Comparison of ENCODE assay signal across 17 cellular contexts in the genomic region with DNA sequence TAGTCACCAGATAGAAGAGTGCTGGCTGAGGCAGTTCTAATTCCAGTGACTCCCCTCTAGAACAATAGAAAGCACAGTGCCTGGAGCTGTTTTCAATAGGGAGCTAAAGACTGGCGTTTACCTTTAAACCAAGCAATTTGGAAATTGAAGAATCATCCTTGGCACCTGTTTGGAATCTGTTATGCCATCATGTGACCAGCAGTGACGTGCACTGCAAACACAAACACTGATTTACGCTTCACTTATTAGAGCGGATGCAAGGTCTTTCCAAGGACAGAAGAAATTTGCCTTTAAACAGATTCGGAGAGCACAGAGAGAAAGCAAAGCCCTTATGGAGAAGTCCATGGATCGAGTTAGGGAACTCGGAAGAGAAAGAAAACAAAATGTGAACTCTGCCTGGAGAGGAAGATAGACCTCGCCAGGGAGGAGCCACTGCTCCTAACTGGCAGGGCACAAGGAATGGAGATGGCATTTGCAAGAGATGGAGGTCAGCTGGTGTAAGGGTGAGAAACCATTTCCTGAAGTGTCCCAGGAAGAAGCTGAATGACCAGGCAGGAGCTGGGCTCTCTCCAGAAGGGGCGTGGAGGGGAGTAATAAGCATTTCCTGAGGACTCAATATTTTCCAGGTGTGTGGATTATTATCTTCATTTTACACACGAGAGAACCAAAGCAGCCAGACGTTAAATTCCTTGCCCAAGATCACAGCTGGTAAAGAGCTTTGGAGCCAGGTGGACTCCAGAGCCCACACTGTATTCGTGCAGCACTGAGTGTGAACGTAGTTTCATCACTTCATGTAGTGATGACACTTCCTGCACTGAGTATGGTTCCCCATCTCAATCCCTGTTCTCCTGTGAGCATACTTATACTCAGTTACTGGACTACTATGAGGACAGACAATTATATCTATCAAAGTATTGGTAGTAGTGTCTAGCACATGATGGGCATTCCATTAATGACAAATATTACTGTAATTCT.
DNase-seq lines count a peak whose midpoint lies in the region; ATAC-seq, FAIRE-seq and TF ChIP-seq lines count a peak whose summit lies in the region.
"Had no signal": no experiment of that assay in that cellular context is flagged by ENCODE, and none has a peak within 500 bp of the region (broad histone marks: within the 10 kb centered on the region; RNA-seq: fewer than 3 reads in every experiment).

No MANE protein-coding gene starts in this region.

- H3K9me3 Mint-ChIP-seq in CD4-positive, alpha-beta memory T cell = no peaks in the 10 kb centered on the region
- H3K9me3 Mint-ChIP-seq in activated T-helper 2 cell treated with anti-CD3 and anti-CD28 coated beads, Interferon-gamma antibody, Interleukin-2, Interleukin-4, amounts not matched to agents 10 μg/mL and 5 μg/mL and 100 μg/mL, durations not matched to agents 14 hours and 24 hours and 36 hours = no peaks in the 10 kb centered on the region
- H3K9me3 Mint-ChIP-seq in activated naive CD4-positive, alpha-beta T cell treated with anti-CD3 and anti-CD28 coated beads, Interleukin-2, amount 10 ng/mL, durations not matched to agents 7 days and 5 days = peaks cover 9% of the 10 kb centered on the region
- H3K9me3 Mint-ChIP-seq: stimulated activated naive CD8-positive, alpha-beta T cell treated with anti-CD3 and anti-CD28 coated beads, Interleukin-15, amount 100 ng/mL, for 72 hours had no signal

- ATAC-seq in IMR-90 (ENCODE audit: low read depth) = no peak
- ATAC-seq: pancreas; stimulated activated naive CD8-positive, alpha-beta T cell treated with anti-CD3 and anti-CD28 coated beads, Interleukin-15, amount 100 ng/mL, for 72 hours had no signal

- peak overlapping the region; percentile 58 for H2BK120ac ChIP-seq in IMR-90 (ENCODE audit: low read depth, low read length)

- H2BK5ac ChIP-seq in IMR-90 (ENCODE audit: low read depth, low read length, poor library complexity, severe bottlenecking) = no peak overlapping the region

- no peaks in the 10 kb centered on the region for H4K20me1 ChIP-seq in IMR-90 (ENCODE audit: insufficient read depth, low read length)

- H3K36me3 Mint-ChIP-seq in CD4-positive, alpha-beta memory T cell = peaks cover 0 to 2% of the 10 kb centered on the region in 2 donors
- no peaks in the 10 kb centered on the region for H3K36me3 Mint-ChIP-seq in activated T-helper 2 cell treated with anti-CD3 and anti-CD28 coated beads, Interferon-gamma antibody, Interleukin-2, Interleukin-4, amounts not matched to agents 10 μg/mL and 5 μg/mL and 100 μg/mL, durations not matched to agents 14 hours and 24 hours and 36 hours (ENCODE audit: low read depth)
- peaks cover 15% of the 10 kb centered on the region for H3K36me3 Mint-ChIP-seq in activated naive CD4-positive, alpha-beta T cell treated with anti-CD3 and anti-CD28 coated beads, Interleukin-2, amount 10 ng/mL, durations not matched to agents 7 days and 5 days

- peak overlapping the region; percentile 49; the same call in 1 of the 2 replicates for H3K4ac ChIP-seq in IMR-90 (ENCODE audit: low read depth, low read length)

- CTCF ChIA-PET in CD4-positive, alpha-beta memory T cell (lab: Charles Lee; ENCODE audit: partially characterized antibody) = no interaction called here
- CTCF ChIA-PET in IMR-90 (lab: Yijun Ruan, JAX) = no interaction called here
- CTCF ChIA-PET in activated naive CD4-positive, alpha-beta T cell treated with anti-CD3 and anti-CD28 coated beads, Interleukin-2, amount 10 ng/mL, durations not matched to agents 7 days and 5 days (lab: Charles Lee) = no interaction called here

- H3K27ac ChIP-seq in CD4-positive, alpha-beta memory T cell (ENCODE audit: low read depth, low read length) = no peak overlapping the region
- H3K27ac ChIP-seq in IMR-90 (ENCODE audit: insufficient read depth, low read length) = no peak overlapping the region
- peak overlapping the region; percentile 71 for H3K27ac ChIP-seq in neutrophil
- H3K27ac ChIP-seq: gastrocnemius medialis, pancreas had no signal

- FAIRE-seq in bronchial epithelial cell (lab: Jason Lieb, UNC) = peak; percentile 7
- FAIRE-seq: GM12892, pancreas had no signal

- peak overlapping the region; percentile 60; the same call in 1 of the 2 replicates for H3K14ac ChIP-seq in IMR-90 (replicated peaks; ENCODE audit: low read depth, low read length)

- peak overlapping the region; percentile 85; the same call in 1 of the 3 replicates for H2BK15ac ChIP-seq in IMR-90 (ENCODE audit: low read depth, low read length)

- H3K36me3 ChIP-seq in CD4-positive, alpha-beta memory T cell (ENCODE audit: insufficient read depth, low read length) = no peaks in the 10 kb centered on the region
- H3K36me3 ChIP-seq in IMR-90 (ENCODE audit: control insufficient read depth, insufficient read depth, low read length) = no peaks in the 10 kb centered on the region
- H3K36me3 ChIP-seq in bronchial epithelial cell (ENCODE audit: control insufficient read depth, insufficient read depth, low read length) = no peaks in the 10 kb centered on the region
- no peaks in the 10 kb centered on the region for H3K36me3 ChIP-seq in neutrophil
- H3K36me3 ChIP-seq: gastrocnemius medialis, pancreas, Peyer's patch had no signal

- POLR2A ChIA-PET in CD4-positive, alpha-beta memory T cell (lab: Charles Lee; ENCODE audit: partially characterized antibody) = interaction anchor here (3.8 kb wide), 1 partner anchor 197 kb away, joined by 34 read pairs; the partner anchor contains the start of gene VIM
- POLR2A ChIA-PET in IMR-90 (lab: Charles Lee; ENCODE audit: unreplicated experiment) = no interaction called here

- peak overlapping the region in 6 of 7 donors; percentile 52 to 95 (median 87) for H3K27ac Mint-ChIP-seq in CD4-positive, alpha-beta memory T cell
- no peak overlapping the region for H3K27ac Mint-ChIP-seq in activated T-helper 2 cell treated with anti-CD3 and anti-CD28 coated beads, Interferon-gamma antibody, Interleukin-2, Interleukin-4, amounts not matched to agents 10 μg/mL and 5 μg/mL and 100 μg/mL, durations not matched to agents 14 hours and 24 hours and 36 hours
- H3K27ac Mint-ChIP-seq in activated naive CD4-positive, alpha-beta T cell treated with anti-CD3 and anti-CD28 coated beads, Interleukin-2, amount 10 ng/mL, durations not matched to agents 7 days and 5 days = no peak overlapping the region

- H3K4me3 Mint-ChIP-seq in CD4-positive, alpha-beta memory T cell = peak overlapping the region in 1 of 8 donors; percentile 17
- no peak overlapping the region for H3K4me3 Mint-ChIP-seq in activated T-helper 2 cell treated with anti-CD3 and anti-CD28 coated beads, Interferon-gamma antibody, Interleukin-2, Interleukin-4, amounts not matched to agents 10 μg/mL and 5 μg/mL and 100 μg/mL, durations not matched to agents 14 hours and 24 hours and 36 hours (ENCODE audit: low read depth)
- no peak overlapping the region for H3K4me3 Mint-ChIP-seq in activated naive CD4-positive, alpha-beta T cell treated with anti-CD3 and anti-CD28 coated beads, Interleukin-2, amount 10 ng/mL, durations not matched to agents 7 days and 5 days
- H3K4me3 Mint-ChIP-seq: stimulated activated naive CD8-positive, alpha-beta T cell treated with anti-CD3 and anti-CD28 coated beads, Interleukin-15, amount 100 ng/mL, for 72 hours had no signal

- TF ChIP-seq POLR2A in IMR-90 (IDR thresholded peaks at IDR 0.05; ENCODE audit: low read depth, low read length) = no peak

- H2AK9ac ChIP-seq in IMR-90 (replicated peaks; ENCODE audit: low read depth, low read length, poor library complexity) = no peak overlapping the region

- no peak overlapping the region for H3K4me3 ChIP-seq in CD4-positive, alpha-beta memory T cell (ENCODE audit: low read length in 2 of 2)
- H3K4me3 ChIP-seq in IMR-90 (ENCODE audit: insufficient read depth, low read depth, low read length) (no peak overlapping the region), bronchial epithelial cell (ENCODE audit: low read depth, low read length) (no peak overlapping the region), neutrophil (ENCODE audit: low read depth in 1 of 2, low read length in 1 of 2) (peak overlapping the region; percentile 25 to 37)
- H3K4me3 ChIP-seq: pancreas, Peyer's patch had no signal

- H3K4me1 ChIP-seq in CD4-positive, alpha-beta memory T cell (ENCODE audit: insufficient read depth, low read length) = peaks cover 67% of the 10 kb centered on the region
- peaks cover 7% of the 10 kb centered on the region for H3K4me1 ChIP-seq in IMR-90 (ENCODE audit: control insufficient read depth, insufficient read depth, low read length)
- peaks cover 58 to 62% of the 10 kb centered on the region in 2 experiments for H3K4me1 ChIP-seq in neutrophil (ENCODE audit: control insufficient read depth in 1 of 2, insufficient read depth in 1 of 2, low read depth in 1 of 2, low read length in 1 of 2)

- H3K79me1 ChIP-seq in IMR-90 (ENCODE audit: low read depth in 1 of 2, low read length in 2 of 2) = no peaks in the 10 kb centered on the region

- no peaks in the 10 kb centered on the region for H3K27me3 ChIP-seq in CD4-positive, alpha-beta memory T cell (ENCODE audit: insufficient read depth, low read length)
- H3K27me3 ChIP-seq in IMR-90 (ENCODE audit: control insufficient read depth, insufficient read depth, low read length) = no peaks in the 10 kb centered on the region
- H3K27me3 ChIP-seq in bronchial epithelial cell (ENCODE audit: control insufficient read depth, insufficient read depth, low read length) = no peaks in the 10 kb centered on the region
- H3K27me3 ChIP-seq in neutrophil = no peaks in the 10 kb centered on the region
- H3K27me3 ChIP-seq: gastrocnemius medialis, pancreas, Peyer's patch had no signal

- H2AFZ ChIP-seq in IMR-90 (replicated peaks; ENCODE audit: low read length, poor library complexity) = no peak overlapping the region

- no peak overlapping the region for H3K4me2 ChIP-seq in IMR-90 (ENCODE audit: low read depth, low read length)

- H3K27me3 Mint-ChIP-seq in CD4-positive, alpha-beta memory T cell = no peaks in the 10 kb centered on the region
- H3K27me3 Mint-ChIP-seq in activated T-helper 2 cell treated with anti-CD3 and anti-CD28 coated beads, Interferon-gamma antibody, Interleukin-2, Interleukin-4, amounts not matched to agents 10 μg/mL and 5 μg/mL and 100 μg/mL, durations not matched to agents 14 hours and 24 hours and 36 hours (ENCODE audit: low read depth) = peaks cover 17% of the 10 kb centered on the region
- no peaks in the 10 kb centered on the region for H3K27me3 Mint-ChIP-seq in activated naive CD4-positive, alpha-beta T cell treated with anti-CD3 and anti-CD28 coated beads, Interleukin-2, amount 10 ng/mL, durations not matched to agents 7 days and 5 days
- H3K27me3 Mint-ChIP-seq: stimulated activated naive CD8-positive, alpha-beta T cell treated with anti-CD3 and anti-CD28 coated beads, Interleukin-15, amount 100 ng/mL, for 72 hours had no signal

- no peak for TF ChIP-seq CTCF in IMR-90 (conservative IDR thresholded peaks at IDR 0.05; ENCODE audit: low read depth, low read length)
- no peak for TF ChIP-seq CTCF in bronchial epithelial cell (IDR thresholded peaks at IDR 0.05; ENCODE audit: insufficient read depth, low read length, severe bottlenecking)
- TF ChIP-seq CTCF in neutrophil (IDR thresholded peaks at IDR 0.05) = no peak

- peaks cover 41 to 74% (median 59%) of the 10 kb centered on the region in 4 donors for H3K4me1 Mint-ChIP-seq in CD4-positive, alpha-beta memory T cell
- H3K4me1 Mint-ChIP-seq in activated T-helper 2 cell treated with anti-CD3 and anti-CD28 coated beads, Interferon-gamma antibody, Interleukin-2, Interleukin-4, amounts not matched to agents 10 μg/mL and 5 μg/mL and 100 μg/mL, durations not matched to agents 14 hours and 24 hours and 36 hours (ENCODE audit: low read depth) = peaks cover 58% of the 10 kb centered on the region
- peaks cover 77% of the 10 kb centered on the region for H3K4me1 Mint-ChIP-seq in activated naive CD4-positive, alpha-beta T cell treated with anti-CD3 and anti-CD28 coated beads, Interleukin-2, amount 10 ng/mL, durations not matched to agents 7 days and 5 days

- intact Hi-C loops in CD4-positive, alpha-beta memory T cell (cut with micrococcal nuclease) = no loop called here
- intact Hi-C loops in IMR-90 (cut with micrococcal nuclease) = no loop called here
- intact Hi-C loops in activated T-helper 2 cell treated with anti-CD3 and anti-CD28 coated beads, Interferon-gamma antibody, Interleukin-2, Interleukin-4, amounts not matched to agents 10 μg/mL and 5 μg/mL and 100 μg/mL, durations not matched to agents 14 hours and 24 hours and 36 hours (cut with micrococcal nuclease) = no loop called here

- WGBS in IMR-90 (ENCODE audit: extremely low coverage in 2 of 2, insufficient read length in 1 of 2), 2 experiments = 87% methylated on average over 7 of the region's 13 CpGs; no CpG with 5 or more reads in 1 of the 2 experiments

- peak overlapping the region; percentile 32; the same call in 1 of the 2 replicates for H2BK20ac ChIP-seq in IMR-90 (ENCODE audit: low read depth, low read length)

- no peak overlapping the region for H4K5ac ChIP-seq in IMR-90 (ENCODE audit: low read depth, low read length)

- H4K91ac ChIP-seq in IMR-90 (ENCODE audit: insufficient read depth, low read depth, low read length) = no peak overlapping the region

- H3K18ac ChIP-seq in IMR-90 (ENCODE audit: low read depth, low read length) = no peak overlapping the region

- peak overlapping the region; percentile 83 for H2AK5ac ChIP-seq in IMR-90 (ENCODE audit: low read depth, low read length)

- dilution Hi-C loops in IMR-90 (cut with HindIII; ENCODE audit: low sequenced_read_pairs, unreplicated experiment) = no loop called here

- in situ Hi-C loops in IMR-90 (cut with MboI; ENCODE audit: low sequenced_read_pairs) = no loop called here

- no peaks in the 10 kb centered on the region for H3K9me3 ChIP-seq in CD4-positive, alpha-beta memory T cell (ENCODE audit: control insufficient read depth in 1 of 2, low read length in 2 of 2)
- H3K9me3 ChIP-seq in IMR-90 (ENCODE audit: control insufficient read depth, insufficient read depth, low read length) = no peaks in the 10 kb centered on the region
- H3K9me3 ChIP-seq in neutrophil = no peaks in the 10 kb centered on the region
- H3K9me3 ChIP-seq: gastrocnemius medialis, pancreas, Peyer's patch had no signal

- no peak overlapping the region for H3K9ac ChIP-seq in IMR-90 (ENCODE audit: low read depth, low read length)

- H3K23ac ChIP-seq in IMR-90 (ENCODE audit: low read depth, low read length) = no peak overlapping the region

- no peaks in the 10 kb centered on the region for H3K9me1 ChIP-seq in IMR-90 (ENCODE audit: insufficient read depth, low read length)

- H3K56ac ChIP-seq in IMR-90 (ENCODE audit: extremely low read depth, insufficient read depth, low read length) = no peak overlapping the region

- BruUV-seq in IMR-90 (replicated peaks; lab: Mats Ljungman, UMichigan) = no TSS peak

- H4K8ac ChIP-seq in IMR-90 (ENCODE audit: low read depth in 2 of 2, low read length in 2 of 2) = peak overlapping the region in 1 of 2 experiments; percentile 17; a peak in 1 of 4 replicates

- no peak for DNase-seq in CD4-positive, alpha-beta memory T cell
- DNase-seq in IMR-90 = no peak
- DNase-seq in bronchial epithelial cell (ENCODE audit: low read depth) = no peak
- no peak for DNase-seq in activated T-helper 2 cell treated with anti-CD3 and anti-CD28 coated beads, Interferon-gamma antibody, Interleukin-2, Interleukin-4, amounts not matched to agents 10 μg/mL and 5 μg/mL and 100 μg/mL, durations not matched to agents 14 hours and 24 hours and 36 hours (ENCODE audit: low spot score)
- DNase-seq in stimulated activated CD4-positive, alpha-beta T cell treated with anti-CD3 and anti-CD28 coated beads, Interleukin-15, amount 100 ng/mL, for 24 hours = no peak
- DNase-seq in activated naive CD4-positive, alpha-beta T cell treated with anti-CD3 and anti-CD28 coated beads, Interleukin-2, amount 10 ng/mL, durations not matched to agents 7 days and 5 days = no peak
- DNase-seq: activated CD4-positive, CD25-positive, alpha-beta regulatory T cell; gastrocnemius medialis; KG1; NCI-H146; NCI-H446 treated with DMSO at 0.1 percent for 48 hours; pancreas; Peyer's patch; stimulated activated naive CD8-positive, alpha-beta T cell treated with anti-CD3 and anti-CD28 coated beads, Interleukin-15, amount 100 ng/mL, for 72 hours; SW 1271 had no signal

- TF ChIP-seq RAD21 in IMR-90 (IDR thresholded peaks at IDR 0.05; ENCODE audit: low read length) = no peak

Comparison
In these comparisons a context has a peak if more than half of its experiments do, and no peak if none do; other contexts are left out.
1. H3K4me3 ChIP-seq: peak in neutrophil (2 of 2); none in CD4-positive, alpha-beta memory T cell (0 of 2), IMR-90 (single experiment) and bronchial epithelial cell (single experiment).
2. H3K27ac Mint-ChIP-seq: peak in CD4-positive, alpha-beta memory T cell (6 of 7); none in activated T-helper 2 cell treated with anti-CD3 and anti-CD28 coated beads, Interferon-gamma antibody, Interleukin-2, Interleukin-4, amounts not matched to agents 10 μg/mL and 5 μg/mL and 100 μg/mL, durations not matched to agents 14 hours and 24 hours and 36 hours (single experiment) and activated naive CD4-positive, alpha-beta T cell treated with anti-CD3 and anti-CD28 coated beads, Interleukin-2, amount 10 ng/mL, durations not matched to agents 7 days and 5 days (single experiment).